ENCODE assay signal across 20 cellular contexts in genomic region chr4:3192827-3193226, GRCh38. TPM values are rescaled to one million over a fixed set of nuclear protein-coding genes. Genes with fewer than 3 reads are reported as not detected.
"Had no signal": no experiment of that assay in that cellular context is flagged by ENCODE, and none has a peak within 500 bp of the region (broad histone marks: within the 10 kb centered on the region; RNA-seq: fewer than 3 reads in every experiment).

No MANE protein-coding gene starts in this region.

- H3K27me3 ChIP-seq: esophagus squamous epithelium, neutrophil, pancreas, testis had no signal

- H3K27ac ChIP-seq: esophagus squamous epithelium, neutrophil, pancreas, testis had no signal

- ATAC-seq: pancreas; sciatic nerve; stimulated activated memory B cell treated with anti-CD40 and anti-IgM and Interleukin-4, amounts not matched to agents 10 μg/mL and 1 μg/mL and 100 μg/mL, for 72 hours had no signal

- H3K9me3 ChIP-seq: esophagus squamous epithelium, neutrophil, pancreas, testis had no signal

- H3K4me3 Mint-ChIP-seq: activated B cell treated with CpG ODN at 0.5 μM for 24 hours; activated T-helper 1 cell treated with anti-CD3 and anti-CD28 coated beads, Interleukin-12 subunit alpha, Interleukin-12 subunit beta, Interleukin-2, Interleukin-4 antibody, amounts not matched to agents 30 ng/mL and 10 ng/mL and 1 ng/mL, durations not matched to agents 14 hours and 24 hours and 36 hours; brain; dendritic cell treated with granulocyte-macrophage colony-stimulating factor and Interleukin-4, amounts not matched to agents 40 ng/mL and 50 ng/mL, for 4 days; memory B cell; naive thymus-derived CD4-positive, alpha-beta T cell; stimulated activated memory B cell treated with anti-CD40 and anti-IgM and Interleukin-4, amounts not matched to agents 10 μg/mL and 1 μg/mL and 100 μg/mL, for 72 hours; type B pancreatic cell had no signal

- H3K4me3 ChIP-seq: esophagus squamous epithelium, pancreas, smooth muscle cell, testis had no signal

- H3K27me3 Mint-ChIP-seq: activated B cell treated with CpG ODN at 0.5 μM for 24 hours; brain; dendritic cell treated with granulocyte-macrophage colony-stimulating factor and Interleukin-4, amounts not matched to agents 40 ng/mL and 50 ng/mL, for 4 days; memory B cell; naive thymus-derived CD4-positive, alpha-beta T cell; stimulated activated memory B cell treated with anti-CD40 and anti-IgM and Interleukin-4, amounts not matched to agents 10 μg/mL and 1 μg/mL and 100 μg/mL, for 72 hours; type B pancreatic cell had no signal

- H3K4me1 ChIP-seq: esophagus squamous epithelium, pancreas, testis had no signal

- H3K4me1 Mint-ChIP-seq: activated B cell treated with CpG ODN at 0.5 μM for 24 hours had no signal

- DNase-seq: activated B cell treated with CpG ODN at 0.5 μM for 24 hours; activated CD4-positive, alpha-beta T cell treated with anti-CD3 and anti-CD28 coated beads for 48 hours; activated naive CD4-positive, alpha-beta T cell treated with Interleukin-2 at 50 U/mL for 16 hours; activated T-cell treated with anti-CD3 and anti-CD28 coated beads for 4 hours; effector CD8-positive, alpha-beta T cell; esophagus squamous epithelium; pancreas; stimulated activated CD4-positive, alpha-beta T cell treated with anti-CD3 and anti-CD28 coated beads, Interleukin-4, amount 100 ng/mL, for 24 hours; T-helper 9 cell; testis had no signal

- H3K27ac Mint-ChIP-seq: activated B cell treated with CpG ODN at 0.5 μM for 24 hours; dendritic cell treated with granulocyte-macrophage colony-stimulating factor and Interleukin-4, amounts not matched to agents 40 ng/mL and 50 ng/mL, for 4 days; memory B cell; stimulated activated memory B cell treated with anti-CD40 and anti-IgM and Interleukin-4, amounts not matched to agents 10 μg/mL and 1 μg/mL and 100 μg/mL, for 72 hours; type B pancreatic cell had no signal

- H3K9me3 Mint-ChIP-seq: activated B cell treated with CpG ODN at 0.5 μM for 24 hours; activated T-helper 1 cell treated with anti-CD3 and anti-CD28 coated beads, Interleukin-12 subunit alpha, Interleukin-12 subunit beta, Interleukin-2, Interleukin-4 antibody, amounts not matched to agents 30 ng/mL and 10 ng/mL and 1 ng/mL, durations not matched to agents 14 hours and 24 hours and 36 hours; brain; dendritic cell treated with granulocyte-macrophage colony-stimulating factor and Interleukin-4, amounts not matched to agents 40 ng/mL and 50 ng/mL, for 4 days; memory B cell; naive thymus-derived CD4-positive, alpha-beta T cell; stimulated activated memory B cell treated with anti-CD40 and anti-IgM and Interleukin-4, amounts not matched to agents 10 μg/mL and 1 μg/mL and 100 μg/mL, for 72 hours; type B pancreatic cell had no signal

RNA-seq across cellular contexts. Expression of gene MSANTD1, which starts 56.1 kb away (rescaled TPM):
- polyA plus RNA-seq: naive thymus-derived CD4-positive, alpha-beta T cell had no signal
